In genomic region chr11:60887531-60887930, GRCh38 we compare ENCODE assay signal across 1 cellular context.
TF ChIP-seq lines count a peak whose summit lies in the region.

No MANE protein-coding gene starts in this region.

TF ChIP-seq in GM23338, 12 proteins besides CTCF, POLR2A, EP300 and RAD21:
- no peak for TF ChIP-seq ETS1 (IDR thresholded peaks at IDR 0.05)
- TF ChIP-seq EZH2 (IDR thresholded peaks at IDR 0.05; ENCODE audit: low read depth, unreplicated experiment), result no peak
- no peak for TF ChIP-seq ZNF331 (CRISPR knock-in tag; IDR thresholded peaks at IDR 0.05; ENCODE audit: low read depth)
- no peak for TF ChIP-seq NANOG (IDR thresholded peaks at IDR 0.05; ENCODE audit: borderline replicate concordance)
- TF ChIP-seq ZNF114 (CRISPR knock-in tag; IDR thresholded peaks at IDR 0.05), result no peak
